Comparison of ENCODE assay signal across 18 cellular contexts in genomic region chr17:37726248-37726647, GRCh38. TPM values are rescaled to one million over a fixed set of nuclear protein-coding genes. Genes with fewer than 3 reads are reported as not detected.
"Had no signal": no experiment of that assay in that cellular context is flagged by ENCODE, and none has a peak within 500 bp of the region (broad histone marks: within the 10 kb centered on the region; RNA-seq: fewer than 3 reads in every experiment).

No MANE protein-coding gene starts in this region.

- ATAC-seq: activated naive CD4-positive, alpha-beta T cell treated with anti-CD3 and anti-CD28 coated beads, Interleukin-2, amount 50 U/mL, for 72 hours; left ventricle myocardium superior; naive thymus-derived CD8-positive, alpha-beta T cell; sciatic nerve; stimulated activated memory B cell treated with anti-CD40 and anti-IgM and Interleukin-4, amounts not matched to agents 10 μg/mL and 1 μg/mL and 100 μg/mL, for 72 hours had no signal

- DNase-seq: activated CD4-positive, alpha-beta T cell treated with anti-CD3 and anti-CD28 coated beads for 1 hour; activated CD4-positive, alpha-beta T cell treated with anti-CD3 and anti-CD28 coated beads, Interleukin-2, amount 50 U/mL, for 48 hours; activated gamma-delta T cell treated with Interleukin-2 at 50 U/mL for 16 hours; adrenal gland; head of caudate nucleus; left ventricle myocardium superior; naive thymus-derived CD8-positive, alpha-beta T cell; ovary; spleen; stimulated activated CD4-positive, alpha-beta T cell treated with anti-CD3 and anti-CD28 coated beads, Interleukin-4, amount 100 ng/mL, for 4 hours; T-helper 1 cell had no signal

- H3K27ac ChIP-seq: adrenal gland, ovary, spleen, thoracic aorta had no signal

- H3K4me3 ChIP-seq: adrenal gland, cardiac muscle cell, ovary, spleen, thoracic aorta had no signal

- H3K9me3 ChIP-seq: adrenal gland, ovary, spleen, thoracic aorta had no signal

- H3K4me1 ChIP-seq: adrenal gland, spleen had no signal

- H3K27me3 ChIP-seq: adrenal gland, cardiac muscle cell, ovary had no signal

- H3K36me3 ChIP-seq: adrenal gland, cardiac muscle cell, ovary, spleen, thoracic aorta had no signal

RNA-seq across cellular contexts. Expression of gene HNF1B, which starts 18.6 kb away (rescaled TPM):
- total RNA-seq: cardiac muscle cell; dermis microvascular lymphatic vessel endothelial cell; frontal cortex; left ventricle myocardium superior; naive thymus-derived CD8-positive, alpha-beta T cell; sciatic nerve; spleen; thoracic aorta had no signal
- polyA plus RNA-seq: cardiac muscle cell; naive thymus-derived CD8-positive, alpha-beta T cell had no signal
